5 cellular contexts compared by ENCODE assay signal in genomic region chr2:47323822-47324171, GRCh38. TPM values are rescaled to one million over a fixed set of nuclear protein-coding genes. Genes with fewer than 3 reads are reported as not detected.
"Had no signal": no experiment of that assay in that cellular context is flagged by ENCODE, and none has a peak within 500 bp of the region (broad histone marks: within the 10 kb centered on the region; RNA-seq: fewer than 3 reads in every experiment).

No MANE protein-coding gene starts in this region.

- H3K9me3 ChIP-seq: neutrophil had no signal

- H3K4me1 ChIP-seq: foreskin keratinocyte had no signal

- H3K36me3 ChIP-seq: neutrophil had no signal

- DNase-seq: cortex of kidney had no signal

- H3K27ac ChIP-seq: foreskin keratinocyte, neutrophil had no signal

RNA-seq across cellular contexts. Expression of gene EPCAM, which starts 45.3 kb away (rescaled TPM):
- total RNA-seq: endothelial cell of umbilical vein; T-helper 2 cell treated with Interferon-gamma antibody and Interleukin-4, amounts not matched to agents 100 ng/mL and 5 ng/mL, for 36 hours had no signal
